10 cellular contexts compared by ENCODE assay signal in the genomic region with DNA sequence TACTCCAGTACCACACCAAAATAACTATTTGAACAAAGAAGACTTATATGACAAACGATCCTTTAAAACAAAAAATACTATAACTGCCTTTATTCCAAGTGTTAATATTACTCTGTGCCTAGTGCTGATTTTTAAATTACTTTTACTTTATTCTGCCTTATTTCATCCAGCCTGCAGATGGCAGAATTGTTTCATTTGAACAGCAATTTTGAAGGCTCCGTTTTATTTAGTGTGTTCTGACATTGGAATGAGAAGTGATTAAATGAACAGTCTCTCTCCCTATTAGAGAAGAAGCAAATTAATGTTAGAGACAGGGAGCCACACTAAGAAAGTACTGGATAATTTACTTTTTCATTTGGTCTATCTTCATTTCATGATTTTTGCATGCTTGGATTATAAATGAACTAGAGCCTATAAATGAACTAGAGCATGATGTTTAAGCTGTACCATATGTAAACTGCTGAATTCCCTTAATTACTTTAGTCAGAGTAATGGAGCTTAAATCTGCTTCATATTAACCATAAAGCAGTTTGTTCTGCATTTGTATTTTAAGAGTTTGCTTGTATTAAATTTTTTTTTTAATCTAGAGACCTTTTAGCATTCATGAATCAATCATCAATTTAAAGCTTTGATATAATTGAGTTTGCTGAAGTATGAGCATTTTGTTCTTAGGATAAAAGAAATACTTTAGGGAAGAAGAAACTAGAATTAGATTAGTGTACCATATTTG. TPM values are rescaled to one million over a fixed set of nuclear protein-coding genes. Genes with fewer than 3 reads are reported as not detected.
DNase-seq lines count a peak whose midpoint lies in the region; ATAC-seq and TF ChIP-seq lines count a peak whose summit lies in the region.
"Had no signal": no experiment of that assay in that cellular context is flagged by ENCODE, and none has a peak within 500 bp of the region (broad histone marks: within the 10 kb centered on the region; RNA-seq: fewer than 3 reads in every experiment).

No MANE protein-coding gene starts in this region.

- H3K4me3 Mint-ChIP-seq in CD8-positive, alpha-beta T cell: no peak overlapping the region
- peak overlapping the region in 4 of 5 experiments; percentile 19 to 46 (median 46) for H3K4me3 Mint-ChIP-seq in brain

- intact Hi-C loops in CD8-positive, alpha-beta T cell (cut with DNase I, micrococcal nuclease): loop anchor here (1.0 to 5.0 kb wide), 7 partner anchors 71 to 691 kb away; no protein-coding TSS in a partner anchor

- H3K79me2 ChIP-seq in GM23248 (ENCODE audit: insufficient read depth): peaks cover 97% of the 10 kb centered on the region

- no peaks in the 10 kb centered on the region for H3K27me3 ChIP-seq in CD8-positive, alpha-beta T cell (ENCODE audit: insufficient read depth, low read length)
- H3K27me3 ChIP-seq in GM23248 (replicated peaks; ENCODE audit: insufficient read depth) (no peaks in the 10 kb centered on the region), kidney epithelial cell (ENCODE audit: control insufficient read depth, insufficient read depth, low read length) (no peaks in the 10 kb centered on the region), upper lobe of left lung (no peaks in the 10 kb centered on the region)
- H3K27me3 ChIP-seq: SJCRH30 had no signal

- no peaks in the 10 kb centered on the region for H3K9me2 ChIP-seq in GM23248 (ENCODE audit: insufficient read depth)

- H3K27ac Mint-ChIP-seq in CD8-positive, alpha-beta T cell: no peak overlapping the region
- H3K27ac Mint-ChIP-seq in brain: peak overlapping the region in 3 of 5 experiments; percentile 14 to 56 (median 25)

- no peaks in the 10 kb centered on the region for H3K36me3 ChIP-seq in CD8-positive, alpha-beta T cell (ENCODE audit: insufficient read depth, low read length)
- H3K36me3 ChIP-seq in GM23248 (ENCODE audit: low read depth) (no peaks in the 10 kb centered on the region; the same call in 1 of the 2 replicates), kidney epithelial cell (ENCODE audit: control insufficient read depth, insufficient read depth, low read length) (no peaks in the 10 kb centered on the region), upper lobe of left lung (no peaks in the 10 kb centered on the region)
- H3K36me3 ChIP-seq: SJCRH30 had no signal

- peak; percentile 71 for ATAC-seq in CD8-positive, alpha-beta T cell
- ATAC-seq in upper lobe of left lung (ENCODE audit: low FRiP score in 2 of 2) (peak in 1 of 2 donors; percentile 82), HG03045 (IDR thresholded peaks at IDR 0.05; ENCODE audit: unreplicated experiment) (no peak)

- no peaks in the 10 kb centered on the region for H3K27me3 Mint-ChIP-seq in CD8-positive, alpha-beta T cell (ENCODE audit: low read depth)
- H3K27me3 Mint-ChIP-seq in brain: no peaks in the 10 kb centered on the region

- peak overlapping the region; percentile 22 for H3K9ac ChIP-seq in GM23248

- peaks cover 14% of the 10 kb centered on the region; the same call in 1 of the 2 replicates for H3F3A ChIP-seq in GM23248 (ENCODE audit: insufficient read depth)

- TF ChIP-seq CTCF in CD8-positive, alpha-beta T cell (IDR thresholded peaks at IDR 0.05): peak; percentile 96
- peak; percentile 81 to 84 for TF ChIP-seq CTCF in brain (conservative IDR thresholded peaks at IDR 0.05)
- peak; percentile 50 for TF ChIP-seq CTCF in kidney epithelial cell (IDR thresholded peaks at IDR 0.05; ENCODE audit: insufficient read depth, low read length, poor library complexity, severe bottlenecking)
- peak; percentile 25 to 78 (median 66) for TF ChIP-seq CTCF in upper lobe of left lung (IDR thresholded peaks at IDR 0.05)

- H3K4me2 ChIP-seq in GM23248 (ENCODE audit: unreplicated experiment): peak overlapping the region; percentile 58

- in situ Hi-C loops in GM23248 (cut with MboI): loop anchor here (10.0 kb wide), 1 partner anchor 489 kb away; a partner anchor contains a TSS

- no peaks in the 10 kb centered on the region for H3K9me3 ChIP-seq in CD8-positive, alpha-beta T cell (ENCODE audit: low read length)
- no peaks in the 10 kb centered on the region for H3K9me3 ChIP-seq in GM23248 (ENCODE audit: low read depth)
- H3K9me3 ChIP-seq in upper lobe of left lung: no peaks in the 10 kb centered on the region
- H3K9me3 ChIP-seq: SJCRH30 had no signal

- POLR2A ChIA-PET in CD8-positive, alpha-beta T cell (lab: Charles Lee): interaction anchor here (0.7 to 1.7 kb wide), 3 partner anchors 10 to 379 kb away, joined by 3 to 10 read pairs (median 3); a partner anchor contains a TSS

- H3K9me3 Mint-ChIP-seq in CD8-positive, alpha-beta T cell: no peaks in the 10 kb centered on the region
- H3K9me3 Mint-ChIP-seq in brain: no peaks in the 10 kb centered on the region

- no peak overlapping the region for H3K27ac ChIP-seq in CD8-positive, alpha-beta T cell (ENCODE audit: low read depth, low read length)
- H3K27ac ChIP-seq in GM23248 (peak overlapping the region; percentile 41), upper lobe of left lung (no peak overlapping the region)
- H3K27ac ChIP-seq: SJCRH30 had no signal

- H3K4me1 ChIP-seq in CD8-positive, alpha-beta T cell (ENCODE audit: insufficient read depth, low read length): peaks cover 3% of the 10 kb centered on the region
- H3K4me1 ChIP-seq in GM23248 (ENCODE audit: insufficient read depth) (peaks cover 50% of the 10 kb centered on the region), upper lobe of left lung (peaks cover 22 to 49% (median 25%) of the 10 kb centered on the region in 4 donors)

- H3K4me1 Mint-ChIP-seq in CD8-positive, alpha-beta T cell (ENCODE audit: low read depth): peaks cover 29% of the 10 kb centered on the region
- H3K4me1 Mint-ChIP-seq in brain: peaks cover 82% of the 10 kb centered on the region

- 0 to 1% methylated on average over 2 of the region's 2 CpGs for WGBS in GM23248 (ENCODE audit: low coverage in 1 of 2, low lambda C conversion rate in 2 of 2, missing lambda C conversion rate in 2 of 2), 2 experiments
- 11 to 12% methylated on average over 2 of the region's 2 CpGs for WGBS in upper lobe of left lung, 2 donors

- no peak for TF ChIP-seq POLR2A in upper lobe of left lung (IDR thresholded peaks at IDR 0.05)

- CTCF ChIA-PET in CD8-positive, alpha-beta T cell (lab: Charles Lee): interaction anchor here (0.6 to 12.4 kb wide), 29 partner anchors 8 to 563 kb away, joined by 3 to 187 read pairs (median 5); a partner anchor contains a TSS

- peaks cover 9% of the 10 kb centered on the region for H3K36me3 Mint-ChIP-seq in CD8-positive, alpha-beta T cell
- peaks cover 15% of the 10 kb centered on the region for H3K36me3 Mint-ChIP-seq in brain

- 0 out of 2 replicates have a peak, but pooled peaks cover 1% of the 10 kb centered on the region for H4K20me1 ChIP-seq in GM23248 (ENCODE audit: insufficient read depth)

- H3K4me3 ChIP-seq in CD8-positive, alpha-beta T cell (ENCODE audit: low read depth, low read length): no peak overlapping the region
- peak overlapping the region; percentile 35 for H3K4me3 ChIP-seq in GM23248
- no peak overlapping the region for H3K4me3 ChIP-seq in kidney epithelial cell (ENCODE audit: low read depth, low read length)
- no peak overlapping the region for H3K4me3 ChIP-seq in upper lobe of left lung
- H3K4me3 ChIP-seq: SJCRH30, skin epidermis had no signal

- H2AFZ ChIP-seq in GM23248: no peak overlapping the region

- DNase-seq in CD8-positive, alpha-beta T cell: peak in 1 of 7 experiments; percentile 12
- peak; percentile 80 for DNase-seq in GM23248
- DNase-seq in NCI-H748 (lab: John Stamatoyannopoulos, UW; ENCODE audit: unreplicated experiment): peak; percentile 67
- DNase-seq in kidney epithelial cell (ENCODE audit: low read depth): no peak
- DNase-seq in upper lobe of left lung: no peak
- DNase-seq in GOT3 (lab: John Stamatoyannopoulos, UW): no peak

- no peak for TF ChIP-seq EP300 in upper lobe of left lung (IDR thresholded peaks at IDR 0.05)

RNA-seq across cellular contexts. Expression of a gene that starts 9.8 kb away (rescaled TPM):
- 10 to 100 TPM; 20.3 to 21.4 TPM for total RNA-seq in CD8-positive, alpha-beta T cell
- total RNA-seq in GM23248 (2014; rRNA removed; shearing (Covaris generic)): 28.1 and 40.1 TPM in 2 replicates
- 33.4 and 36.1 TPM in 2 replicates for polyA plus RNA-seq in GM23248 (2016; fragmentation: Nextera tagmentation; extraction: Ambion mirVana)
- polyA plus RNA-seq in brain (ENCODE audit: insufficient read depth, low read depth, low replicate concordance): 12.3 TPM
- total RNA-seq in kidney epithelial cell: 28.3 and 30.5 TPM in 2 replicates
- 10 to 100 TPM; 11.8 to 40.3 (median 32.3) TPM for total RNA-seq in upper lobe of left lung

RNA-seq across cellular contexts. Expression of a gene that starts 10.1 kb away (rescaled TPM):
- total RNA-seq in CD8-positive, alpha-beta T cell: 1 to 10 TPM; 5.4 to 6.4 TPM
- total RNA-seq in GM23248 (2014; rRNA removed; shearing (Covaris generic)): 22.5 and 23.1 TPM in 2 replicates
- 25.2 and 25.9 TPM in 2 replicates for polyA plus RNA-seq in GM23248 (2016; fragmentation: Nextera tagmentation; extraction: Ambion mirVana)
- polyA plus RNA-seq in brain (ENCODE audit: insufficient read depth, low read depth, low replicate concordance): 18.4 TPM
- 11.0 and 16.5 TPM in 2 replicates for total RNA-seq in kidney epithelial cell
- total RNA-seq in upper lobe of left lung: 10 to 100 TPM in 4 of 6 donors, 1 to 10 TPM in 2; 4.2 to 47.4 (median 26.8) TPM

Comparison
In these comparisons a context has a peak if more than half of its experiments do, and no peak if none do; other contexts are left out.
1. DNase-seq: peak in GM23248 (single experiment) and NCI-H748 (single experiment); none in kidney epithelial cell (single experiment), upper lobe of left lung (0 of 2) and GOT3 (single experiment).
2. Peak in every context shown above with its lines, with median percentiles within 50 percentile points of each other: CTCF ChIP-seq.